Comparison of ENCODE assay signal across 12 cellular contexts in the genomic region with DNA sequence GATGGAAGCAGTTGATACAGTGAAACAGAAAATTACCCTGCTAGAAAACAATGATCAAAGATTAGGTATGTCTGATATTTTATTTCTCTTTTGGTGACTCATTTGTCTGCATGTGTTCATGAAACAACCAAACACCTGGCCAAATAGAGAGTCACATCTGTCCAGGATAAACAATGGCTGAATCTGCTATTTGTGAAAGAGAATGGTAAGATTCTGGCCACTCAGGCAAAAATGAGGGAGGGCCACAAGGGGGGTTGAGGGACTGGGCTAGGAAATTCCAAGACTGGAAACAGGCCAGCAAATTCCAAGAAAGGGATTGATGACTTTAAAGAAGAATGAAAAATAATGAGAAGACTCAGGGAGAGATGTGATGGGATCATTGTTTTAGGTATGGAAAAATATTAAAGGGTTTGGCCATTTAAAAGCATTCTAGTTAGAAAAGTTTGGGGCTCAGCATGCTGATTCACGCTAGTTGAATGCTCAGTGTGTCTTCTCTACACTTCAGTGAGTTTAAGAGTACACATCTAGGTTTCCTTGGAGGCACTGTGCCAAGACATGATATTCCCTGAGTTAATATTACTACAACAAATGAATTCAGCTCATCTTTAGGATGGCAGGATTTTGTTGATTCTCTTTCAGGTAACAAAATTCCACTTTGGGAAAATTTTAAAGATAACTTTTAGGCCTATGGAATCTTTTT. TPM values are rescaled to one million over a fixed set of nuclear protein-coding genes. Genes with fewer than 3 reads are reported as not detected.
DNase-seq lines count a peak whose midpoint lies in the region; ATAC-seq and TF ChIP-seq lines count a peak whose summit lies in the region.
"Had no signal": no experiment of that assay in that cellular context is flagged by ENCODE, and none has a peak within 500 bp of the region (broad histone marks: within the 10 kb centered on the region; RNA-seq: fewer than 3 reads in every experiment).

No MANE protein-coding gene starts in this region.

- peaks cover 9% of the 10 kb centered on the region for H3K36me3 Mint-ChIP-seq in activated naive CD4-positive, alpha-beta T cell treated with anti-CD3 and anti-CD28 coated beads for 36 hours (ENCODE audit: low read depth)
- peaks cover 59% of the 10 kb centered on the region for H3K36me3 Mint-ChIP-seq in stimulated activated memory B cell treated with anti-CD40 and anti-IgM and Interleukin-4, amounts not matched to agents 10 μg/mL and 1 μg/mL and 100 μg/mL, for 72 hours

- H3K4me3 Mint-ChIP-seq in activated naive CD4-positive, alpha-beta T cell treated with anti-CD3 and anti-CD28 coated beads for 36 hours: no peak overlapping the region
- no peak overlapping the region for H3K4me3 Mint-ChIP-seq in stimulated activated memory B cell treated with anti-CD40 and anti-IgM and Interleukin-4, amounts not matched to agents 10 μg/mL and 1 μg/mL and 100 μg/mL, for 72 hours

- no peak overlapping the region for H3K4me3 ChIP-seq in fibroblast of pulmonary artery (replicated peaks; ENCODE audit: low read depth, low read length)
- H3K4me3 ChIP-seq: cardiac muscle cell had no signal

- CTCF ChIA-PET in activated naive CD4-positive, alpha-beta T cell treated with anti-CD3 and anti-CD28 coated beads for 36 hours (lab: Charles Lee): interaction anchor here (0.8 kb wide), 1 partner anchor 98 kb away, joined by 3 read pairs; no protein-coding TSS in a partner anchor

- no peak for ATAC-seq in stimulated activated memory B cell treated with anti-CD40 and anti-IgM and Interleukin-4, amounts not matched to agents 10 μg/mL and 1 μg/mL and 100 μg/mL, for 72 hours
- ATAC-seq in GM21737 (IDR thresholded peaks at IDR 0.05; ENCODE audit: unreplicated experiment): no peak

- intact Hi-C loops in activated naive CD4-positive, alpha-beta T cell treated with anti-CD3 and anti-CD28 coated beads for 36 hours (cut with micrococcal nuclease): no loop called here

- no peak for DNase-seq in activated naive CD4-positive, alpha-beta T cell treated with anti-CD3 and anti-CD28 coated beads for 36 hours
- DNase-seq in activated naive CD4-positive, alpha-beta T cell treated with anti-CD3 and anti-CD28 coated beads, Interleukin-2, amount 50 U/mL, for 16 hours: no peak
- DNase-seq in RPMI8226: peak; percentile 60
- DNase-seq in fibroblast of pulmonary artery (ENCODE audit: low read depth): peak; percentile 35
- DNase-seq in hippocampal formation (lab: John Stamatoyannopoulos, UW): no peak
- no peak for DNase-seq in UCSD-AML1 (lab: John Stamatoyannopoulos, UW; ENCODE audit: unreplicated experiment)
- DNase-seq: activated T-cell treated with anti-CD3 and anti-CD28 coated beads, Interleukin-2, amount 50 U/mL, for 48 hours; nucleus accumbens; SIG-M5 had no signal

- H3K9me3 Mint-ChIP-seq in activated naive CD4-positive, alpha-beta T cell treated with anti-CD3 and anti-CD28 coated beads for 36 hours: no peaks in the 10 kb centered on the region
- H3K9me3 Mint-ChIP-seq in stimulated activated memory B cell treated with anti-CD40 and anti-IgM and Interleukin-4, amounts not matched to agents 10 μg/mL and 1 μg/mL and 100 μg/mL, for 72 hours: no peaks in the 10 kb centered on the region

- no peaks in the 10 kb centered on the region for H3K27me3 Mint-ChIP-seq in activated naive CD4-positive, alpha-beta T cell treated with anti-CD3 and anti-CD28 coated beads for 36 hours (ENCODE audit: low read depth)
- H3K27me3 Mint-ChIP-seq in stimulated activated memory B cell treated with anti-CD40 and anti-IgM and Interleukin-4, amounts not matched to agents 10 μg/mL and 1 μg/mL and 100 μg/mL, for 72 hours: no peaks in the 10 kb centered on the region

- no peak for TF ChIP-seq CTCF in fibroblast of pulmonary artery (IDR thresholded peaks at IDR 0.05; ENCODE audit: low read length, missing control alignments)

- peak overlapping the region; percentile 48 for H3K27ac Mint-ChIP-seq in activated naive CD4-positive, alpha-beta T cell treated with anti-CD3 and anti-CD28 coated beads for 36 hours
- H3K27ac Mint-ChIP-seq in stimulated activated memory B cell treated with anti-CD40 and anti-IgM and Interleukin-4, amounts not matched to agents 10 μg/mL and 1 μg/mL and 100 μg/mL, for 72 hours: peak overlapping the region; percentile 59

- peaks cover 2% of the 10 kb centered on the region for H3K4me1 Mint-ChIP-seq in activated naive CD4-positive, alpha-beta T cell treated with anti-CD3 and anti-CD28 coated beads for 36 hours (ENCODE audit: low read depth)
- H3K4me1 Mint-ChIP-seq in stimulated activated memory B cell treated with anti-CD40 and anti-IgM and Interleukin-4, amounts not matched to agents 10 μg/mL and 1 μg/mL and 100 μg/mL, for 72 hours: peaks cover 1% of the 10 kb centered on the region

RNA-seq across cellular contexts. Expression of a gene that starts 44.9 kb away (rescaled TPM):
- 10 to 100 TPM; 16.1 to 18.8 TPM for total RNA-seq in activated naive CD4-positive, alpha-beta T cell treated with anti-CD3 and anti-CD28 coated beads for 36 hours

Comparison
In these comparisons a context has a peak if more than half of its experiments do, and no peak if none do; other contexts are left out.
1. DNase-seq: peak in RPMI8226 (single experiment) and fibroblast of pulmonary artery (single experiment); none in activated naive CD4-positive, alpha-beta T cell treated with anti-CD3 and anti-CD28 coated beads for 36 hours (single experiment), activated naive CD4-positive, alpha-beta T cell treated with anti-CD3 and anti-CD28 coated beads, Interleukin-2, amount 50 U/mL, for 16 hours (single experiment), hippocampal formation (0 of 2) and UCSD-AML1 (single experiment).